ENCODE assay signal across 8 cellular contexts in genomic region chr3:156605686-156606605, GRCh38. TPM values are rescaled to one million over a fixed set of nuclear protein-coding genes. Genes with fewer than 3 reads are reported as not detected.
DNase-seq lines count a peak whose midpoint lies in the region; ATAC-seq and TF ChIP-seq lines count a peak whose summit lies in the region.

No MANE protein-coding gene starts in this region.

- CTCF ChIA-PET in T-cell (lab: Charles Lee) = interaction anchor here in 1 of 2 donors (0.7 kb wide), 1 partner anchor 548 kb away, joined by 3 read pairs; no protein-coding TSS in a partner anchor

- H3K79me2 ChIP-seq in fibroblast of lung (ENCODE audit: control insufficient read depth, insufficient read depth, low read length) = no peaks in the 10 kb centered on the region

- POLR2A ChIA-PET in T-cell (lab: Charles Lee) = interaction anchor here in 1 of 2 donors (0.7 kb wide), 1 partner anchor 65 kb away, joined by 3 read pairs; no protein-coding TSS in a partner anchor

- H3K36me3 ChIP-seq in ES-I3 (ENCODE audit: insufficient read depth, low read length) = no peaks in the 10 kb centered on the region
- H3K36me3 ChIP-seq in fibroblast of lung (ENCODE audit: control insufficient read depth, insufficient read depth, low read length) = no peaks in the 10 kb centered on the region

- H3K4me2 ChIP-seq in fibroblast of lung (ENCODE audit: extremely low read depth, insufficient read depth, low read length) = peak overlapping the region; percentile 94

- peaks cover 2% of the 10 kb centered on the region; the same call in 1 of the 2 replicates for H3K4me1 ChIP-seq in ES-I3 (ENCODE audit: insufficient read depth, low read length)
- peaks cover 2% of the 10 kb centered on the region for H3K4me1 ChIP-seq in fibroblast of lung (ENCODE audit: control insufficient read depth, extremely low read depth, insufficient read depth, low read length)

- H3K9me3 ChIP-seq in ES-I3 (ENCODE audit: control insufficient read depth, insufficient read depth, low read length) = no peaks in the 10 kb centered on the region
- no peaks in the 10 kb centered on the region for H3K9me3 ChIP-seq in fibroblast of lung (ENCODE audit: control insufficient read depth, insufficient read depth, low read depth, low read length)

- peaks cover 14 to 23% of the 10 kb centered on the region in 2 donors for H3K27me3 Mint-ChIP-seq in T-cell
- H3K27me3 Mint-ChIP-seq in naive B cell = peaks cover 9 to 28% (median 27%) of the 10 kb centered on the region in 3 donors

- H3K27me3 ChIP-seq in fibroblast of lung (ENCODE audit: control insufficient read depth, insufficient read depth, low read length) = no peaks in the 10 kb centered on the region

- DNase-seq in T-cell (no peak), fibroblast of lung (ENCODE audit: low read depth in 2 of 2) (peak; percentile 74 to 94), naive B cell (no peak), NCI-H526 treated with DMSO at 0.1 percent for 48 hours (lab: John Stamatoyannopoulos, UW) (no peak)

- peak overlapping the region; percentile 36 to 55 (median 46) for H3K4me3 ChIP-seq in fibroblast of lung (replicated peaks in 1 of 4; ENCODE audit: control extremely low read depth in 1 of 4, insufficient read depth in 1 of 4, low read depth in 3 of 4, low read length in 4 of 4)

- H3K36me3 Mint-ChIP-seq in T-cell = no peaks in the 10 kb centered on the region
- H3K36me3 Mint-ChIP-seq in naive B cell = no peaks in the 10 kb centered on the region

- H4K20me1 ChIP-seq in fibroblast of lung (ENCODE audit: control insufficient read depth, extremely low read depth, insufficient read depth, low read length) = no peaks in the 10 kb centered on the region

- H3K4me1 Mint-ChIP-seq in T-cell = peaks cover 9 to 22% (median 14%) of the 10 kb centered on the region in 3 donors
- H3K4me1 Mint-ChIP-seq in naive B cell = peaks cover 10 to 14% (median 10%) of the 10 kb centered on the region in 3 donors

- H3K9me3 Mint-ChIP-seq in T-cell (no peaks in the 10 kb centered on the region), naive B cell (peaks cover 0 to 2% (median 0%) of the 10 kb centered on the region in 7 donors)

- TF ChIP-seq CTCF in fibroblast of lung (conservative IDR thresholded peaks at IDR 0.05 in 1 of 2, IDR thresholded peaks at IDR 0.05 in 1 of 2; ENCODE audit: low read depth in 1 of 2, low read length in 2 of 2) = no peak

- no peak overlapping the region for H3K27ac Mint-ChIP-seq in T-cell
- peak overlapping the region in 3 of 6 donors; percentile 25 to 73 (median 62) for H3K27ac Mint-ChIP-seq in naive B cell

- ATAC-seq in HG02852 (IDR thresholded peaks at IDR 0.05; ENCODE audit: unreplicated experiment) = peak; percentile 26
- no peak for ATAC-seq in T-cell (replicated peaks in 1 of 4)
- peak; percentile 45 to 47 for ATAC-seq in naive B cell (ENCODE audit: low read depth in 2 of 2)
- ATAC-seq in GM21381 (IDR thresholded peaks at IDR 0.05; ENCODE audit: unreplicated experiment) = no peak
- ATAC-seq in HG02970 (IDR thresholded peaks at IDR 0.05; ENCODE audit: low FRiP score, unreplicated experiment) = no peak

- H3K4me3 Mint-ChIP-seq in T-cell = peak overlapping the region; percentile 65 to 78 (median 71)
- H3K4me3 Mint-ChIP-seq in naive B cell = peak overlapping the region; percentile 76 to 89 (median 82)

- peak overlapping the region; percentile 97 for H2AFZ ChIP-seq in fibroblast of lung (ENCODE audit: low read length)

- peak overlapping the region; percentile 83 for H3K27ac ChIP-seq in fibroblast of lung (ENCODE audit: insufficient read depth, low read length)

- peak overlapping the region; percentile 65 for H3K9ac ChIP-seq in ES-I3 (ENCODE audit: low read depth, low read length)
- H3K9ac ChIP-seq in fibroblast of lung (ENCODE audit: insufficient read depth, low read length) = peak overlapping the region; percentile 65

RNA-seq across cellular contexts. Expression of gene SSR3, which starts 51.0 kb away (rescaled TPM):
- total RNA-seq in T-cell (100 to 1,000 TPM in 1 of 5 donors, 10 to 100 TPM in 4; 68.0 to 112 (median 92.0) TPM), fibroblast of lung (125 and 159 TPM in 2 replicates)
- polyA plus RNA-seq in fibroblast of lung (345 and 355 TPM in 2 replicates), naive B cell (ENCODE audit: low read depth in 6 of 6) (10 to 100 TPM; 63.8 to 99.0 (median 89.3) TPM)
- polyA plus RNA-seq in fibroblast of lung (2012) = 284 and 304 TPM in 2 replicates
- 437 and 599 TPM in 2 replicates for polyA minus RNA-seq in fibroblast of lung (ENCODE audit: low replicate concordance)

Comparison
In these comparisons a context has a peak if more than half of its experiments do, and no peak if none do; other contexts are left out.
1. ATAC-seq: peak in HG02852 (single experiment) and naive B cell (2 of 2); none in T-cell (0 of 4), GM21381 (single experiment) and HG02970 (single experiment).
2. DNase-seq: peak in fibroblast of lung (2 of 2); none in T-cell (0 of 34), naive B cell (single experiment) and NCI-H526 treated with DMSO at 0.1 percent for 48 hours (single experiment).